In genomic region chr12:132887513-132888341, GRCh38 we compare ENCODE assay signal across 8 cellular contexts. TPM values are rescaled to one million over a fixed set of nuclear protein-coding genes. Genes with fewer than 3 reads are reported as not detected.
DNase-seq lines count a peak whose midpoint lies in the region; ATAC-seq and TF ChIP-seq lines count a peak whose summit lies in the region.

Gene CHFR (minus strand): TSS chr12:132887605. CDS start chr12:132887328, 277 bp downstream.

- peak within 1 kb of the TSS; percentile 68 to 90 for H3K4me3 ChIP-seq in uterus

- H3K4me1 ChIP-seq in uterus = no peaks in the 10 kb centered on the region

- TF ChIP-seq CTCF in GM10266 (IDR thresholded peaks at IDR 0.05; ENCODE audit: control insufficient read depth, insufficient read depth, low read depth, missing control alignments) (no peak), uterus (IDR thresholded peaks at IDR 0.05) (no peak)

- H3K36me3 ChIP-seq in uterus = no peaks in the 10 kb centered on the region

- ATAC-seq in HG02678 (IDR thresholded peaks at IDR 0.05; ENCODE audit: unreplicated experiment) = peak; percentile 98

- H3K9me3 ChIP-seq in uterus = no peaks in the 10 kb centered on the region

- DNase-seq in GM10266 (ENCODE audit: extremely low spot score) (peak; percentile 99), NCI-H146 treated with DMSO at 0.1 percent for 48 hours (lab: John Stamatoyannopoulos, UW; ENCODE audit: unreplicated experiment) (peak; percentile 90), T1000 (lab: John Stamatoyannopoulos, UW) (peak; percentile 82), astrocyte of the hippocampus (ENCODE audit: low read depth, low spot score) (peak; percentile 100), hepatic stellate cell (ENCODE audit: low spot score) (peak; percentile 96), putamen (ENCODE audit: low spot score) (peak; percentile 98), uterus (peak; percentile 95 to 97)

- peak within 1 kb of the TSS; percentile 90 to 91 for H3K27ac ChIP-seq in uterus

- no peaks in the 10 kb centered on the region for H3K27me3 ChIP-seq in uterus

- intact Hi-C loops in uterus (cut with DNase I; ENCODE audit: low total_unique reads) = no loop called here

- TF ChIP-seq POLR2A in uterus (IDR thresholded peaks at IDR 0.05) = no peak

RNA-seq across cellular contexts. Expression of gene CHFR, which starts in this region (rescaled TPM):
- total RNA-seq in uterus = 10 to 100 TPM in 3 of 4 donors, 1 to 10 TPM in 1; 6.1 to 54.0 (median 21.5) TPM

Comparison
In these comparisons a context has a peak if more than half of its experiments do, and no peak if none do; other contexts are left out.
1. Peak in every context shown above with its lines: DNase-seq, ATAC-seq, H3K4me3 ChIP-seq and H3K27ac ChIP-seq.